ENCODE assay signal across 30 cellular contexts in genomic region chr6:135418040-135418439, GRCh38.
"Had no signal": no experiment of that assay in that cellular context is flagged by ENCODE, and none has a peak within 500 bp of the region (broad histone marks: within the 10 kb centered on the region; RNA-seq: fewer than 3 reads in every experiment).

No MANE protein-coding gene starts in this region.

- H3K36me3 ChIP-seq: brain microvascular endothelial cell, gastrocnemius medialis, WERI-Rb-1 had no signal

- H3K79me2 ChIP-seq: hepatocyte had no signal

- H3K27me3 ChIP-seq: brain microvascular endothelial cell, dorsolateral prefrontal cortex, esophagus muscularis mucosa, foreskin keratinocyte, gastrocnemius medialis, heart left ventricle, hepatocyte had no signal

- H3K4me2 ChIP-seq: hepatocyte had no signal

- H2AFZ ChIP-seq: hepatocyte had no signal

- DNase-seq: activated B cell treated with CpG ODN at 0.5 μM for 24 hours; activated CD4-positive, alpha-beta T cell treated with anti-CD3 and anti-CD28 coated beads for 48 hours; activated CD4-positive, alpha-beta T cell treated with anti-CD3 and anti-CD28 coated beads, Interleukin-2, amount 50 U/mL, for 1 hour; activated CD4-positive, alpha-beta T cell treated with anti-CD3 and anti-CD28 coated beads, Interleukin-2, amount 50 U/mL, for 48 hours; activated CD8-positive, alpha-beta memory T cell treated with anti-CD3 and anti-CD28 coated beads for 24 hours; activated CD8-positive, alpha-beta T cell treated with anti-CD3 and anti-CD28 coated beads for 36 hours; activated effector memory CD4-positive, alpha-beta T cell treated with Interleukin-2 at 50 U/mL for 16 hours; activated gamma-delta T cell treated with Interleukin-2 at 50 U/mL for 16 hours; activated naive CD4-positive, alpha-beta T cell treated with anti-CD3 and anti-CD28 coated beads, Interleukin-2, amount 50 U/mL, for 16 hours; activated naive CD4-positive, alpha-beta T cell treated with Interleukin-2 at 50 U/mL for 16 hours; activated T-cell treated with anti-CD3 and anti-CD28 coated beads, Interleukin-2, amount 50 U/mL, for 4 hours; amniotic stem cell; anterior cingulate cortex; brain microvascular endothelial cell; dorsolateral prefrontal cortex; effector memory CD4-positive, alpha-beta T cell; endodermal cell; erythroblast; foreskin keratinocyte; gastrocnemius medialis; glutamatergic neuron; heart left ventricle; WERI-Rb-1 had no signal

- H3K4me1 ChIP-seq: esophagus muscularis mucosa, foreskin keratinocyte, gastrocnemius medialis, heart left ventricle had no signal

- ATAC-seq: activated CD4-positive, CD25-positive, alpha-beta regulatory T cell treated with anti-CD3 and anti-CD28 coated beads, Interleukin-2, amount 50 U/mL, for 24 hours; activated CD8-positive, alpha-beta T cell treated with anti-CD3 and anti-CD28 coated beads for 36 hours; activated T-cell treated with anti-CD3 and anti-CD28 coated beads, Interleukin-2, amount 50 U/mL, for 4 hours; activated T-helper 17 cell treated with anti-CD3 and anti-CD28 coated beads, Interleukin-2, amount 50 U/mL, for 72 hours; foreskin keratinocyte; gastrocnemius medialis; heart left ventricle had no signal

- H3K4me3 ChIP-seq: coronary artery, dorsolateral prefrontal cortex, esophagus muscularis mucosa, gastrocnemius medialis, heart left ventricle, hepatocyte had no signal

- H3K27ac ChIP-seq: coronary artery, dorsolateral prefrontal cortex, esophagus muscularis mucosa, foreskin keratinocyte, gastrocnemius medialis, heart left ventricle, hepatocyte, WERI-Rb-1 had no signal

- FAIRE-seq: astrocyte, bronchial epithelial cell had no signal

- H3K9me3 ChIP-seq: esophagus muscularis mucosa, gastrocnemius medialis, heart left ventricle had no signal
